8 cellular contexts compared by ENCODE assay signal in genomic region chr17:28710948-28711722, GRCh38. TPM values are rescaled to one million over a fixed set of nuclear protein-coding genes. Genes with fewer than 3 reads are reported as not detected.
DNase-seq lines count a peak whose midpoint lies in the region; ATAC-seq and TF ChIP-seq lines count a peak whose summit lies in the region.

No MANE protein-coding gene starts in this region.

- no peaks in the 10 kb centered on the region for H3K27me3 ChIP-seq in H9 (ENCODE audit: insufficient read depth, low read length)

- no peak overlapping the region for H2BK15ac ChIP-seq in H9 (ENCODE audit: low read depth, low read length)

- peak overlapping the region; percentile 86 for H3K9ac ChIP-seq in ES-I3 (ENCODE audit: low read depth, low read length)
- peak overlapping the region; percentile 79 for H3K9ac ChIP-seq in H9 (ENCODE audit: extremely low read depth, insufficient read length, low read length)

- peak overlapping the region; percentile 94 for H3K18ac ChIP-seq in H9 (ENCODE audit: insufficient read length, low read depth, low read length)

- peak overlapping the region; percentile 66 for H3K4me2 ChIP-seq in H9 (ENCODE audit: insufficient read depth, insufficient read length, low read length)

- H3K79me2 ChIP-seq in H9 (ENCODE audit: insufficient read depth, low read length), result peaks cover 2% of the 10 kb centered on the region; the same call in 1 of the 2 replicates

- WGBS in H9 (ENCODE audit: extremely low coverage, insufficient read length, low lambda C conversion rate), result no CpG with 5 or more reads among the region's 69 CpGs

- peaks cover 28 to 43% of the 10 kb centered on the region in 2 experiments for H3K4me1 Mint-ChIP-seq in H9

- DNase-seq in H9 (peak; percentile 99), MV-4-11 (lab: John Stamatoyannopoulos, UW) (peak; percentile 89), SK-N-DZ (ENCODE audit: low spot score) (peak; percentile 97), glomerular visceral epithelial cell (ENCODE audit: extremely low spot score) (peak; percentile 96), omental fat pad (ENCODE audit: low spot score) (peak; percentile 60)
- DNase-seq in activated naive CD4-positive, alpha-beta T cell treated with anti-CD3 and anti-CD28 coated beads, Interleukin-2, amount 50 U/mL, for 72 hours (ENCODE audit: low spot score in 2 of 2), result peak; percentile 86 to 98

- peaks cover 14% of the 10 kb centered on the region for H3K23me2 ChIP-seq in H9 (ENCODE audit: insufficient read length, low read depth, low read length, poor library complexity, severe bottlenecking)

- no peaks in the 10 kb centered on the region for H4K20me1 ChIP-seq in H9 (ENCODE audit: control insufficient read depth, insufficient read depth, insufficient read length)

- H3K4me1 ChIP-seq in ES-I3 (ENCODE audit: insufficient read depth, low read length), result peaks cover 13% of the 10 kb centered on the region
- H3K4me1 ChIP-seq in H9 (ENCODE audit: insufficient read depth, low read length), result peaks cover 3% of the 10 kb centered on the region; the same call in 1 of the 2 replicates

- H3K27ac Mint-ChIP-seq in H9, result peak overlapping the region; percentile 99 to 100 (median 99)
- H3K27ac Mint-ChIP-seq in activated naive CD4-positive, alpha-beta T cell treated with anti-CD3 and anti-CD28 coated beads, Interleukin-2, amount 50 U/mL, for 72 hours, result peak overlapping the region; percentile 96 to 98

- no peak overlapping the region for H4K91ac ChIP-seq in H9 (ENCODE audit: insufficient read length, low read depth, low read length)

- H4K8ac ChIP-seq in H9 (replicated peaks; ENCODE audit: insufficient read length, low read depth, low read length), result no peak overlapping the region

- no peak overlapping the region for H3T11ph ChIP-seq in H9 (ENCODE audit: low read length)

- TF ChIP-seq CTCF in H9 (conservative IDR thresholded peaks at IDR 0.05) (no peak), omental fat pad (IDR thresholded peaks at IDR 0.05) (no peak)

- H3K36me3 Mint-ChIP-seq in H9 (ENCODE audit: insufficient read depth in 1 of 3, low read depth in 3 of 3), result peaks cover 23 to 42% (median 29%) of the 10 kb centered on the region in 3 experiments; a peak in 6 of 7 replicates
- peaks cover 0 to 5% of the 10 kb centered on the region in 2 donors for H3K36me3 Mint-ChIP-seq in activated naive CD4-positive, alpha-beta T cell treated with anti-CD3 and anti-CD28 coated beads, Interleukin-2, amount 50 U/mL, for 72 hours

- H3K27ac ChIP-seq in H9 (ENCODE audit: insufficient read length, low read depth, low read length) (peak overlapping the region; percentile 68), temporal lobe (ENCODE audit: low read depth, low read length) (peak overlapping the region; percentile 75)

- no peak overlapping the region for H2BK12ac ChIP-seq in H9 (ENCODE audit: insufficient read length, low read depth, low read length)

- peak overlapping the region; percentile 89 to 96 for H3K4me3 Mint-ChIP-seq in H9

- no peak overlapping the region for H2BK20ac ChIP-seq in H9 (ENCODE audit: low read depth, low read length, poor library complexity, severe bottlenecking)

- H2AK5ac ChIP-seq in H9 (ENCODE audit: insufficient read length, low read length), result no peak overlapping the region

- H3K56ac ChIP-seq in H9 (ENCODE audit: insufficient read length, low read depth, low read length), result no peak overlapping the region

- H3K4ac ChIP-seq in H9 (ENCODE audit: low read depth, low read length), result no peak overlapping the region

- H3K27me3 Mint-ChIP-seq in H9 (ENCODE audit: low read depth), result no peaks in the 10 kb centered on the region

- H3K23ac ChIP-seq in H9 (ENCODE audit: insufficient read length, low read depth, low read length), result no peak overlapping the region

- peak overlapping the region; percentile 94 for H3K14ac ChIP-seq in H9 (ENCODE audit: insufficient read depth, low read length)

- no peaks in the 10 kb centered on the region for H3K9me3 Mint-ChIP-seq in H9
- H3K9me3 Mint-ChIP-seq in activated naive CD4-positive, alpha-beta T cell treated with anti-CD3 and anti-CD28 coated beads, Interleukin-2, amount 50 U/mL, for 72 hours, result no peaks in the 10 kb centered on the region

- H4K5ac ChIP-seq in H9 (ENCODE audit: insufficient read length, low read depth, low read length), result peak overlapping the region; percentile 7

- H2BK5ac ChIP-seq in H9 (ENCODE audit: insufficient read length, low read length), result no peak overlapping the region

- no peak overlapping the region for H2BK120ac ChIP-seq in H9 (ENCODE audit: low read depth, low read length, poor library complexity, severe bottlenecking)

- H3K9me3 ChIP-seq in ES-I3 (ENCODE audit: control insufficient read depth, insufficient read depth, low read length) (no peaks in the 10 kb centered on the region), H9 (ENCODE audit: control insufficient read depth, low read depth, low read length) (no peaks in the 10 kb centered on the region)

- ATAC-seq in activated naive CD4-positive, alpha-beta T cell treated with anti-CD3 and anti-CD28 coated beads, Interleukin-2, amount 50 U/mL, for 72 hours, result peak; percentile 89 to 92
- ATAC-seq in omental fat pad (ENCODE audit: low FRiP score), result peak; percentile 88

- H3K36me3 ChIP-seq in ES-I3 (ENCODE audit: insufficient read depth, low read length), result no peaks in the 10 kb centered on the region; the same call in 1 of the 2 replicates

- H3K79me1 ChIP-seq in H9 (ENCODE audit: insufficient read depth, low read depth, low read length, poor library complexity, severe bottlenecking), result peaks cover 4% of the 10 kb centered on the region

- H2AFZ ChIP-seq in H9 (ENCODE audit: low read length), result no peak overlapping the region

RNA-seq across cellular contexts. Expression of gene PROCA1, which starts 0.6 kb away (rescaled TPM):
- total RNA-seq in H9 (2021) (14.2 and 15.0 TPM in 2 replicates), omental fat pad (1 to 10 TPM; 1.2 to 6.0 (median 1.8) TPM), temporal lobe (3.4 TPM)
- 7.0 and 13.4 TPM in 2 replicates for polyA plus RNA-seq in SK-N-DZ (2014; cell fraction: cytosol; rRNA removed)
- 35.6 and 40.0 TPM in 2 replicates for polyA plus RNA-seq in SK-N-DZ (2014; cell fraction: nucleus; rRNA removed)
- total RNA-seq in activated naive CD4-positive, alpha-beta T cell treated with anti-CD3 and anti-CD28 coated beads, Interleukin-2, amount 50 U/mL, for 72 hours, result 1 to 10 TPM; 5.7 to 6.4 TPM

RNA-seq across cellular contexts. Expression of gene RAB34, which starts 6.5 kb away (rescaled TPM):
- total RNA-seq in H9 (2021), result 189 and 190 TPM in 2 replicates
- 50.8 and 51.5 TPM in 2 replicates for polyA plus RNA-seq in SK-N-DZ (2014; cell fraction: cytosol; rRNA removed)
- 124 and 148 TPM in 2 replicates for polyA plus RNA-seq in SK-N-DZ (2014; cell fraction: nucleus; rRNA removed)
- 10 to 100 TPM; 20.5 to 46.4 TPM for total RNA-seq in activated naive CD4-positive, alpha-beta T cell treated with anti-CD3 and anti-CD28 coated beads, Interleukin-2, amount 50 U/mL, for 72 hours
- total RNA-seq in omental fat pad, result 100 to 1,000 TPM in 2 of 4 donors, 10 to 100 TPM in 2; 90.4 to 112 (median 101) TPM
- 10.1 TPM for total RNA-seq in temporal lobe

RNA-seq across cellular contexts. Expression of gene RPL23A, which starts 8.7 kb away (rescaled TPM):
- total RNA-seq in H9 (2021), result 2,008 and 2,053 TPM in 2 replicates
- polyA plus RNA-seq in SK-N-DZ (2014; cell fraction: cytosol; rRNA removed), result 1,168 and 1,695 TPM in 2 replicates
- polyA plus RNA-seq in SK-N-DZ (2014; cell fraction: nucleus; rRNA removed), result 853 and 1,299 TPM in 2 replicates
- 1,000 to 10,000 TPM; 2,221 to 2,736 TPM for total RNA-seq in activated naive CD4-positive, alpha-beta T cell treated with anti-CD3 and anti-CD28 coated beads, Interleukin-2, amount 50 U/mL, for 72 hours
- 100 to 1,000 TPM; 568 to 719 (median 636) TPM for total RNA-seq in omental fat pad
- 271 TPM for total RNA-seq in temporal lobe

RNA-seq across cellular contexts. Expression of gene TLCD1, which starts 14.9 kb away (rescaled TPM):
- 46.4 and 50.7 TPM in 2 replicates for total RNA-seq in H9 (2021)
- polyA plus RNA-seq in SK-N-DZ (2014; cell fraction: cytosol; rRNA removed), result 8.8 and 11.8 TPM in 2 replicates
- 7.4 and 7.6 TPM in 2 replicates for polyA plus RNA-seq in SK-N-DZ (2014; cell fraction: nucleus; rRNA removed)
- total RNA-seq in activated naive CD4-positive, alpha-beta T cell treated with anti-CD3 and anti-CD28 coated beads, Interleukin-2, amount 50 U/mL, for 72 hours, result 10 to 100 TPM in 1 of 2 donors, 1 to 10 TPM in 1; 4.4 to 10.2 TPM
- 1 to 10 TPM in 3 of 4 donors, not detected in 1; 2.1 to 5.2 (median 3.6) TPM for total RNA-seq in omental fat pad
- 0.98 TPM for total RNA-seq in temporal lobe

RNA-seq across cellular contexts. Expression of gene NEK8, which starts 17.5 kb away (rescaled TPM):
- total RNA-seq in H9 (2021) (16.6 and 18.8 TPM in 2 replicates), omental fat pad (1 to 10 TPM; 1.9 to 3.4 (median 2.5) TPM), temporal lobe (1.7 TPM)
- polyA plus RNA-seq in SK-N-DZ (2014; cell fraction: cytosol; rRNA removed), result 1.6 and 6.7 TPM in 2 replicates
- 3.6 and 8.4 TPM in 2 replicates for polyA plus RNA-seq in SK-N-DZ (2014; cell fraction: nucleus; rRNA removed)
- 1 to 10 TPM; 5.3 to 6.4 TPM for total RNA-seq in activated naive CD4-positive, alpha-beta T cell treated with anti-CD3 and anti-CD28 coated beads, Interleukin-2, amount 50 U/mL, for 72 hours

Comparison
In these comparisons a context has a peak if more than half of its experiments do, and no peak if none do; other contexts are left out.
1. Peak in every context shown above with its lines: DNase-seq, ATAC-seq and H3K27ac ChIP-seq.